In the genomic region with DNA sequence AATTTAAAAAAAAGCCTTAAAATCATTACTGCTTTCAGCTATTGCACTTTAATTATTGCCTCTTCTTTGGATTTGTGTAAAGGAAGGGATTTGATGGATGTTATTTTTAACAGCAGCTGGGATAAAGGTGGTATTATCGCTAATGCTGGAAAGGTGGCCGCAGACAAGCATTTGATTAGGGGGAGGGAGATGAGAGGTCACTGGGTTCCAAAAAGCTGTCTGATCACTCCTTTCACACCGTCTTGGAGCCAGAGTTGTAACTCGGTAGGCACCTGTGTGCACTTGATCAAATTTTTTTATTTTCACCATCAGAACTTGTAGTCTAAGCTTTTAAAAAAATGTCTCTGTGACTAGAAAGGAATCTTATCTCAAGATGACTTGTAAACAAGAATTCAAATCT, we compare ENCODE assay signal across 20 cellular contexts.
DNase-seq lines count a peak whose midpoint lies in the region; ATAC-seq and TF ChIP-seq lines count a peak whose summit lies in the region.
"Had no signal": no experiment of that assay in that cellular context is flagged by ENCODE, and none has a peak within 500 bp of the region (broad histone marks: within the 10 kb centered on the region; RNA-seq: fewer than 3 reads in every experiment).

No MANE protein-coding gene starts in this region.

- WGBS in gastroesophageal sphincter (ENCODE audit: low coverage in 1 of 2), 2 donors, result 19 to 58% methylated on average over 4 of the region's 4 CpGs

- ATAC-seq in Right ventricle myocardium superior (ENCODE audit: poor library complexity) (peak; percentile 73), gastroesophageal sphincter (no peak)
- ATAC-seq: GM12878, HCT116, Panc1 had no signal

- H3K36me3 Mint-ChIP-seq in neural progenitor cell (no peaks in the 10 kb centered on the region), chondrocyte (ENCODE audit: low read depth) (no peaks in the 10 kb centered on the region), nephron progenitor cell (ENCODE audit: low read depth) (no peaks in the 10 kb centered on the region)

- peaks cover 38% of the 10 kb centered on the region for H3K4me1 Mint-ChIP-seq in neural progenitor cell
- peaks cover 27% of the 10 kb centered on the region for H3K4me1 Mint-ChIP-seq in chondrocyte (ENCODE audit: low read depth)
- peaks cover 49% of the 10 kb centered on the region for H3K4me1 Mint-ChIP-seq in nephron progenitor cell

- peaks cover 25% of the 10 kb centered on the region for H3F3A ChIP-seq in neural progenitor cell (ENCODE audit: low read depth)

- H3K9me3 ChIP-seq in gastroesophageal sphincter (no peaks in the 10 kb centered on the region), neural progenitor cell (ENCODE audit: low read depth) (no peaks in the 10 kb centered on the region)
- H3K9me3 ChIP-seq: A549, Caco-2 had no signal

- no peak overlapping the region for H2AFZ ChIP-seq in neural progenitor cell (replicated peaks)

- peak overlapping the region; percentile 12 to 29 for H3K4me3 ChIP-seq in gastroesophageal sphincter
- H3K4me3 ChIP-seq in neural progenitor cell, result peak overlapping the region; percentile 15
- H3K4me3 ChIP-seq: A549, GM12878 had no signal

- H3K4me3 Mint-ChIP-seq in neural progenitor cell, result no peak overlapping the region
- no peak overlapping the region for H3K4me3 Mint-ChIP-seq in chondrocyte (ENCODE audit: unreplicated experiment)
- H3K4me3 Mint-ChIP-seq in nephron progenitor cell, result no peak overlapping the region
- H3K4me3 Mint-ChIP-seq: CD4-positive, alpha-beta T cell had no signal

- H3K4me1 ChIP-seq in gastroesophageal sphincter, result peaks cover 0 to 62% (median 4%) of the 10 kb centered on the region in 3 donors
- peaks cover 33% of the 10 kb centered on the region for H3K4me1 ChIP-seq in neural progenitor cell
- H3K4me1 ChIP-seq: A549, Caco-2 had no signal

- H3K27me3 Mint-ChIP-seq in neural progenitor cell (ENCODE audit: insufficient read depth, low read depth) (no peaks in the 10 kb centered on the region), chondrocyte (ENCODE audit: low read depth) (no peaks in the 10 kb centered on the region), nephron progenitor cell (ENCODE audit: low read depth, poor library complexity) (peaks cover 7% of the 10 kb centered on the region)
- H3K27me3 Mint-ChIP-seq: CD4-positive, alpha-beta T cell had no signal

- H3K27ac ChIP-seq in gastroesophageal sphincter (peak overlapping the region; percentile 59 to 84 (median 76)), neural progenitor cell (peak overlapping the region; percentile 31)
- H3K27ac ChIP-seq: A549 had no signal

- TF ChIP-seq CTCF in gastroesophageal sphincter (IDR thresholded peaks at IDR 0.05) (no peak), neural progenitor cell (IDR thresholded peaks at IDR 0.05) (no peak), chondrocyte (IDR thresholded peaks at IDR 0.05) (no peak), nephron progenitor cell (IDR thresholded peaks at IDR 0.05) (no peak)

- intact Hi-C loops in Right ventricle myocardium superior (cut with DNase I), result no loop called here
- intact Hi-C loops in cardiac septum (cut with DNase I), result no loop called here

- H3K9me3 Mint-ChIP-seq in neural progenitor cell, result peaks cover 3% of the 10 kb centered on the region
- no peaks in the 10 kb centered on the region for H3K9me3 Mint-ChIP-seq in chondrocyte (ENCODE audit: low read depth)
- H3K9me3 Mint-ChIP-seq in nephron progenitor cell, result peaks cover 7% of the 10 kb centered on the region
- H3K9me3 Mint-ChIP-seq: CD4-positive, alpha-beta T cell had no signal

- H3K9ac ChIP-seq in neural progenitor cell, result no peak overlapping the region

- H3K36me3 ChIP-seq in gastroesophageal sphincter, result no peaks in the 10 kb centered on the region
- no peaks in the 10 kb centered on the region for H3K36me3 ChIP-seq in neural progenitor cell

- H3K79me2 ChIP-seq in neural progenitor cell (ENCODE audit: low read depth), result no peaks in the 10 kb centered on the region

- peaks cover 10% of the 10 kb centered on the region for H4K20me1 ChIP-seq in neural progenitor cell (ENCODE audit: low read depth)

- DNase-seq in Right ventricle myocardium superior (no peak), cardiac septum (ENCODE audit: low spot score) (no peak), neural progenitor cell (ENCODE audit: low spot score) (no peak), NCI-H1092 (lab: John Stamatoyannopoulos, UW) (no peak), chondrocyte (ENCODE audit: low spot score) (no peak), nephron progenitor cell (no peak), GM03348 (ENCODE audit: low spot score) (no peak)
- DNase-seq: Caco-2; CD4-positive, alpha-beta T cell; DMS153; GDM1; GOT3; MM.1S; NCI-H345; NCI-H524 treated with DMSO at 0.1 percent for 48 hours had no signal

- H3K27ac Mint-ChIP-seq in neural progenitor cell, result no peak overlapping the region
- no peak overlapping the region for H3K27ac Mint-ChIP-seq in chondrocyte (ENCODE audit: unreplicated experiment)
- no peak overlapping the region for H3K27ac Mint-ChIP-seq in nephron progenitor cell
- H3K27ac Mint-ChIP-seq: CD4-positive, alpha-beta T cell had no signal

- TF ChIP-seq POLR2A in gastroesophageal sphincter (IDR thresholded peaks at IDR 0.05), result no peak

- H3K4me2 ChIP-seq in neural progenitor cell, result peak overlapping the region; percentile 66
- H3K4me2 ChIP-seq: A549 had no signal

- H3K27me3 ChIP-seq in gastroesophageal sphincter, result no peaks in the 10 kb centered on the region
- H3K27me3 ChIP-seq in neural progenitor cell, result no peaks in the 10 kb centered on the region

- TF ChIP-seq EP300 in gastroesophageal sphincter (IDR thresholded peaks at IDR 0.05), result no peak
